ENCODE assay signal across 26 cellular contexts in genomic region chr11:63660972-63661371, GRCh38. TPM values are rescaled to one million over a fixed set of nuclear protein-coding genes. Genes with fewer than 3 reads are reported as not detected.
"Had no signal": no experiment of that assay in that cellular context is flagged by ENCODE, and none has a peak within 500 bp of the region (broad histone marks: within the 10 kb centered on the region; RNA-seq: fewer than 3 reads in every experiment).

No MANE protein-coding gene starts in this region.

- H3K27ac ChIP-seq: epithelial cell of prostate, esophagus squamous epithelium, heart right ventricle, ovary, right lobe of liver, transverse colon had no signal

- H3K9me3 ChIP-seq: esophagus squamous epithelium, heart right ventricle, ovary, right lobe of liver, transverse colon had no signal

- H3K9me3 Mint-ChIP-seq: activated CD4-positive, alpha-beta T cell treated with anti-CD3 and anti-CD28 coated beads, Interleukin-2, amount 10 ng/mL, durations not matched to agents 7 days and 5 days; activated naive CD4-positive, alpha-beta T cell treated with anti-CD3 and anti-CD28 coated beads, Interleukin-2, amount 10 ng/mL, durations not matched to agents 7 days and 5 days; mesothelial cell of epicardium; naive thymus-derived CD4-positive, alpha-beta T cell; WTC11 had no signal

- FAIRE-seq: bronchial epithelial cell, colon, endometrium had no signal

- H3K27me3 ChIP-seq: esophagus squamous epithelium, heart right ventricle, ovary, right lobe of liver, transverse colon had no signal

- H3K27me3 Mint-ChIP-seq: activated CD4-positive, alpha-beta T cell treated with anti-CD3 and anti-CD28 coated beads, Interleukin-2, amount 10 ng/mL, durations not matched to agents 7 days and 5 days; activated CD8-positive, alpha-beta memory T cell treated with anti-CD3 and anti-CD28 coated beads, Interleukin-2, amount 10 ng/mL, durations not matched to agents 7 days and 5 days; activated naive CD4-positive, alpha-beta T cell treated with anti-CD3 and anti-CD28 coated beads, Interleukin-2, amount 10 ng/mL, durations not matched to agents 7 days and 5 days; naive thymus-derived CD4-positive, alpha-beta T cell; progenitor cell of endocrine pancreas had no signal

- H3K4me3 Mint-ChIP-seq: activated CD4-positive, alpha-beta T cell treated with anti-CD3 and anti-CD28 coated beads, Interleukin-2, amount 10 ng/mL, durations not matched to agents 7 days and 5 days; activated CD8-positive, alpha-beta memory T cell treated with anti-CD3 and anti-CD28 coated beads, Interleukin-2, amount 10 ng/mL, durations not matched to agents 7 days and 5 days; activated CD8-positive, alpha-beta T cell treated with anti-CD3 and anti-CD28 coated beads, Interleukin-2, amount 10 ng/mL, durations not matched to agents 7 days and 5 days; activated naive CD4-positive, alpha-beta T cell treated with anti-CD3 and anti-CD28 coated beads, Interleukin-2, amount 10 ng/mL, durations not matched to agents 7 days and 5 days; mesothelial cell of epicardium; WTC11 had no signal

- H3K27ac Mint-ChIP-seq: activated CD4-positive, alpha-beta T cell treated with anti-CD3 and anti-CD28 coated beads, Interleukin-2, amount 10 ng/mL, durations not matched to agents 7 days and 5 days; activated CD8-positive, alpha-beta memory T cell treated with anti-CD3 and anti-CD28 coated beads, Interleukin-2, amount 10 ng/mL, durations not matched to agents 7 days and 5 days; activated CD8-positive, alpha-beta T cell treated with anti-CD3 and anti-CD28 coated beads, Interleukin-2, amount 10 ng/mL, durations not matched to agents 7 days and 5 days; activated naive CD4-positive, alpha-beta T cell treated with anti-CD3 and anti-CD28 coated beads, Interleukin-2, amount 10 ng/mL, durations not matched to agents 7 days and 5 days; mesothelial cell of epicardium; progenitor cell of endocrine pancreas; WTC11 had no signal

- H3K4me1 ChIP-seq: right lobe of liver had no signal

- H3K4me3 ChIP-seq: esophagus squamous epithelium, heart right ventricle, ovary, right lobe of liver, transverse colon had no signal

- H3K36me3 ChIP-seq: ovary had no signal

- DNase-seq: activated CD4-positive, alpha-beta T cell treated with anti-CD3 and anti-CD28 coated beads for 1 hour; activated CD4-positive, alpha-beta T cell treated with anti-CD3 and anti-CD28 coated beads, Interleukin-2, amount 10 ng/mL, durations not matched to agents 7 days and 5 days; activated CD8-positive, alpha-beta memory T cell treated with anti-CD3 and anti-CD28 coated beads, Interleukin-2, amount 10 ng/mL, durations not matched to agents 7 days and 5 days; activated CD8-positive, alpha-beta T cell treated with anti-CD3 and anti-CD28 coated beads, Interleukin-2, amount 10 ng/mL, durations not matched to agents 7 days and 5 days; activated effector memory CD4-positive, alpha-beta T cell treated with anti-CD3 and anti-CD28 coated beads, Interleukin-2, amount 50 U/mL, for 16 hours; activated naive CD4-positive, alpha-beta T cell treated with anti-CD3 and anti-CD28 coated beads, Interleukin-2, amount 10 ng/mL, durations not matched to agents 7 days and 5 days; dermis blood vessel endothelial cell; effector CD4-positive, alpha-beta T cell; esophagus squamous epithelium; foreskin melanocyte; heart right ventricle; naive thymus-derived CD4-positive, alpha-beta T cell; ovary; right lobe of liver; stimulated activated CD4-positive, alpha-beta T cell treated with anti-CD3 and anti-CD28 coated beads, Interleukin-2, amount 100 ng/mL, for 48 hours; stimulated activated naive CD4-positive, alpha-beta T cell treated with Interleukin-2 at 50 U/mL for 16 hours; T-helper 9 cell; transverse colon had no signal

RNA-seq across cellular contexts. Expression of gene PLAAT3, which starts 46.7 kb away (rescaled TPM):
- polyA plus RNA-seq: neural cell had no signal
